20 cellular contexts compared by ENCODE assay signal in the genomic region with DNA sequence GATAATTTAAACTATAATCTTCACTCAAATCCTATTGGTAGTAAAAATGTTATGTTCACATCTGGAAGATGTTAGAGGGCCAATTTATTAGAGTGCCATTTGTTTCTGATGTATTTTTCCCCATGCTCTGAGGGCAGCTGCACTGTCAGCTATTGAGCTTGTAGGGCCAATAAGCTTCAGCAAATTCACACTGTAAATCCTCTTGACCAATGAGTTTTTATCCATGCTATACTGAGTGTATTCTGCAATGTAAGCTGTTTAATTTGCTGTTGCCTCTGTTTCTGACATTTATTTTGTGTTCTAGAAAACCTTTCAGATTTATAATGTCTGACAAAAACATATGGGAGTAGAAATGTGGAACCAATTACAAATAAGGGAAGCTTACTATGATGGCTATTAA.
DNase-seq lines count a peak whose midpoint lies in the region; ATAC-seq and TF ChIP-seq lines count a peak whose summit lies in the region.
"Had no signal": no experiment of that assay in that cellular context is flagged by ENCODE, and none has a peak within 500 bp of the region (broad histone marks: within the 10 kb centered on the region; RNA-seq: fewer than 3 reads in every experiment).

No MANE protein-coding gene starts in this region.

- no peak for TF ChIP-seq EP300 in suprapubic skin (IDR thresholded peaks at IDR 0.05)

- no peaks in the 10 kb centered on the region for H3F3A ChIP-seq in MM.1S (ENCODE audit: insufficient read depth, low read length)

- H3K9me2 ChIP-seq in hepatocyte (replicated peaks; ENCODE audit: insufficient read depth) (no peaks in the 10 kb centered on the region), MM.1S (replicated peaks; ENCODE audit: insufficient read depth, low read length) (no peaks in the 10 kb centered on the region)

- H3K27ac ChIP-seq in SK-N-MC (peak overlapping the region; percentile 91), hepatocyte (no peak overlapping the region), suprapubic skin (peak overlapping the region; percentile 33), MM.1S (ENCODE audit: low read length) (no peak overlapping the region)
- H3K27ac ChIP-seq: SJSA1 had no signal

- H3K79me2 ChIP-seq in hepatocyte (no peaks in the 10 kb centered on the region), MM.1S (ENCODE audit: low read length) (no peaks in the 10 kb centered on the region)

- DNase-seq in GM04504 (ENCODE audit: low read depth) (peak; percentile 48), SK-N-MC (ENCODE audit: low read depth, low spot score) (no peak), hepatocyte (ENCODE audit: low spot score) (peak; percentile 25), suprapubic skin (ENCODE audit: low spot score in 2 of 2) (no peak), MM.1S (no peak), middle frontal gyrus (ENCODE audit: extremely low spot score, low spot score) (no peak)
- no peak for DNase-seq in activated CD8-positive, alpha-beta memory T cell treated with anti-CD3 and anti-CD28 coated beads, Interleukin-2, amount 50 U/mL, for 48 hours
- DNase-seq: activated CD4-positive, CD25-positive, alpha-beta regulatory T cell; activated naive CD8-positive, alpha-beta T cell treated with anti-CD3 and anti-CD28 coated beads for 36 hours; EL; hypothalamus; mucosa of descending colon; NCI-H1436; NCI-H2171; NCI-H748 treated with DMSO at 0.1 percent for 48 hours; nucleus accumbens; PC-3; stimulated activated CD4-positive, alpha-beta T cell treated with anti-CD3 and anti-CD28 coated beads, Interleukin-2, amount 100 ng/mL, for 24 hours had no signal

- H3K9me3 ChIP-seq in SK-N-MC (ENCODE audit: low read depth, low read length) = no peaks in the 10 kb centered on the region
- H3K9me3 ChIP-seq in hepatocyte (ENCODE audit: low read depth) = no peaks in the 10 kb centered on the region
- peaks cover 3% of the 10 kb centered on the region for H3K9me3 ChIP-seq in suprapubic skin
- no peaks in the 10 kb centered on the region for H3K9me3 ChIP-seq in MM.1S (replicated peaks; ENCODE audit: insufficient read depth, low read length)
- H3K9me3 ChIP-seq: mucosa of descending colon, SJSA1 had no signal

- no peak for ATAC-seq in GM19395 (IDR thresholded peaks at IDR 0.05; ENCODE audit: unreplicated experiment)
- ATAC-seq: mucosa of descending colon had no signal

- TF ChIP-seq CTCF in hepatocyte (IDR thresholded peaks at IDR 0.05; ENCODE audit: poor library complexity) = no peak
- no peak for TF ChIP-seq CTCF in suprapubic skin (IDR thresholded peaks at IDR 0.05)
- no peak for TF ChIP-seq CTCF in MM.1S (IDR thresholded peaks at IDR 0.05; ENCODE audit: low read length)

- H3K4me2 ChIP-seq in hepatocyte (no peak overlapping the region), MM.1S (ENCODE audit: low read depth, low read length) (no peak overlapping the region)

- H3K9ac ChIP-seq in SK-N-MC (ENCODE audit: insufficient read length) (no peak overlapping the region), MM.1S (ENCODE audit: low read length) (no peak overlapping the region)

- TF ChIP-seq POLR2A in suprapubic skin (IDR thresholded peaks at IDR 0.05) = no peak

- peak overlapping the region; percentile 41 for H3K4me3 ChIP-seq in SK-N-MC
- H3K4me3 ChIP-seq in hepatocyte = no peak overlapping the region
- H3K4me3 ChIP-seq in suprapubic skin = no peak overlapping the region
- H3K4me3 ChIP-seq in MM.1S (ENCODE audit: low read length) = no peak overlapping the region
- H3K4me3 ChIP-seq: mucosa of descending colon, SJSA1 had no signal

- no peaks in the 10 kb centered on the region for H3K27me3 ChIP-seq in hepatocyte
- no peaks in the 10 kb centered on the region for H3K27me3 ChIP-seq in suprapubic skin
- H3K27me3 ChIP-seq in MM.1S (replicated peaks; ENCODE audit: insufficient read depth, low read length) = no peaks in the 10 kb centered on the region
- H3K27me3 ChIP-seq: SJSA1 had no signal

- H4K20me1 ChIP-seq in hepatocyte (ENCODE audit: insufficient read depth, poor library complexity, severe bottlenecking) = no peaks in the 10 kb centered on the region
- H4K20me1 ChIP-seq in MM.1S (ENCODE audit: insufficient read depth, low read length) = no peaks in the 10 kb centered on the region

- no peaks in the 10 kb centered on the region for H3K36me3 ChIP-seq in SK-N-MC (ENCODE audit: insufficient read depth, low read length)
- H3K36me3 ChIP-seq in hepatocyte (replicated peaks; ENCODE audit: insufficient read depth, low read depth) = no peaks in the 10 kb centered on the region
- no peaks in the 10 kb centered on the region for H3K36me3 ChIP-seq in suprapubic skin
- H3K36me3 ChIP-seq in MM.1S (replicated peaks; ENCODE audit: insufficient read depth, low read length) = no peaks in the 10 kb centered on the region
- H3K36me3 ChIP-seq: SJSA1 had no signal

- H2AFZ ChIP-seq in hepatocyte = no peak overlapping the region
- H2AFZ ChIP-seq in MM.1S (ENCODE audit: low read length) = no peak overlapping the region

- H3K4me1 ChIP-seq in hepatocyte (ENCODE audit: insufficient read depth) = no peaks in the 10 kb centered on the region
- H3K4me1 ChIP-seq in suprapubic skin = peaks cover 16% of the 10 kb centered on the region
- H3K4me1 ChIP-seq in MM.1S (ENCODE audit: low read length) = no peaks in the 10 kb centered on the region

Comparison
In these comparisons a context has a peak if more than half of its experiments do, and no peak if none do; other contexts are left out.
1. DNase-seq: peak in GM04504 (single experiment) and hepatocyte (single experiment); none in SK-N-MC (single experiment), suprapubic skin (0 of 2), MM.1S (single experiment), activated CD8-positive, alpha-beta memory T cell treated with anti-CD3 and anti-CD28 coated beads, Interleukin-2, amount 50 U/mL, for 48 hours (single experiment) and middle frontal gyrus (single experiment).
2. H3K27ac ChIP-seq: peak in SK-N-MC (single experiment) and suprapubic skin (single experiment); none in hepatocyte (single experiment) and MM.1S (single experiment).